ENCODE assay signal across 12 cellular contexts in the genomic region with DNA sequence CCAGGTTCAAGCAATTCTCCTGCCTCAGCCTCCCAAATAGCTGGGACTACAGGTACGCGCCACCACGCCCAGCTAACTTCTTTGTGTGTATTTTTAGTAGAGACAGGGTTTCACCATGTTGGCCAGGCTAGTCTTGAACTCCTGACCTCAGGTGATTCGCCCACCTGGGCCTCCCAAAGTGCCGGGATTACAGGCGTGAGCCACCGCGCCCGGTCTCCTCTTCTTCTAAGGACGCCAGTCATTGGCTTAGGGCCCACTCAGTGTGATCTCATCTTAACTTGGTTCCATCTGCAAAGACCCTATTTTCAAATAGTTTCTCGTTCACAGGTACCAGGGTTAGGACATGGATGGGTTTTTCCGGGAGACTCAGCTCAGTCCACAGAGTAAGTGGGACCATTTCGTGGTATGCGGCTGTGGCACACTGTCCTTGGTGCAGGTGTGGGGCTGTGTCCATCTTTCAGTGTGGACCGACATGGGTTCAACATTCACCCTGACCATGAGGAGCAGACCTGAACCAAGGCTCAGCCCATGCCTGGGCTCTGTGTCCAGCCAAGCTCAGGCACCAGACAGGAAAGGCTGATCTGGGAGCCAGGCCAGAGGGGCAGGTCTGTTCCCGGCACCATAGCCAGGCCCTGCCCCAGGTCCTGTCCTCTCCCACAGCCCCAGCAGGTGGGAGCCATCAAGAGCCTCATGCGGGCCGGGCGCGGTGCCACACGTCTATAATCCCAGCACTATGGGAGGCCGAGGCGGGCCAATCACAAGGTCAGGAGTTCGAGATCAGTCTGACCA. TPM values are rescaled to one million over a fixed set of nuclear protein-coding genes. Genes with fewer than 3 reads are reported as not detected.
A peak's percentile ranks its signal among the peaks of the same experiment; 100 is the strongest.
DNase-seq lines count a peak whose midpoint lies in the region; ATAC-seq, FAIRE-seq and TF ChIP-seq lines count a peak whose summit lies in the region.
"Had no signal": no experiment of that assay in that cellular context is flagged by ENCODE, and none has a peak within 500 bp of the region (broad histone marks: within the 10 kb centered on the region; RNA-seq: fewer than 3 reads in every experiment).

No MANE protein-coding gene starts in this region.

- peak overlapping the region in 7 of 11 experiments; percentile 23 to 88 (median 69); a peak in 8 of 22 replicates for H3K4me2 ChIP-seq in BLaER1 treated with 17β-estradiol and CSF1 and Interleukin-3, amounts not matched to agents 10 nM and 100 nM
- H3K4me2 ChIP-seq in endothelial cell of umbilical vein (ENCODE audit: insufficient read depth, low read length): no peak overlapping the region
- H3K4me2 ChIP-seq: KMS-11 had no signal

- dilution Hi-C loops in endothelial cell of umbilical vein (cut with MboI; ENCODE audit: extremely low pct_ligation_motif_present, low sequenced_read_pairs): no loop called here

- DNase-seq in NCI-H2196 treated with DMSO at 0.1 percent for 48 hours (lab: John Stamatoyannopoulos, UW; ENCODE audit: unreplicated experiment) (peak; percentile 58), endothelial cell of umbilical vein (ENCODE audit: low read depth, low spot score) (peak; percentile 69), neural crest cell (ENCODE audit: low read depth, low spot score) (no peak), NOMO-1 (lab: John Stamatoyannopoulos, UW; ENCODE audit: unreplicated experiment in 2 of 2) (no peak), putamen (ENCODE audit: low spot score) (no peak), NCI-H748 treated with DMSO at 0.1 percent for 48 hours (lab: John Stamatoyannopoulos, UW) (no peak)
- DNase-seq: activated CD4-positive, alpha-beta T cell treated with anti-CD3 and anti-CD28 coated beads, Interleukin-2, amount 50 U/mL, for 1 hour had no signal

- ATAC-seq in GM18498 (IDR thresholded peaks at IDR 0.05; ENCODE audit: unreplicated experiment): no peak

- no peak overlapping the region for H3K27ac Mint-ChIP-seq in neural crest cell (ENCODE audit: unreplicated experiment)

- TF ChIP-seq POLR2A in endothelial cell of umbilical vein (IDR thresholded peaks at IDR 0.05; ENCODE audit: low read depth, low read length): no peak

- intact Hi-C loops in endothelial cell of umbilical vein (cut with micrococcal nuclease): no loop called here

- no peaks in the 10 kb centered on the region for H3K9me3 Mint-ChIP-seq in neural crest cell
- H3K9me3 Mint-ChIP-seq: stimulated activated naive CD8-positive, alpha-beta T cell treated with anti-CD3 and anti-CD28 coated beads, Interleukin-15, Interleukin-2, amounts not matched to agents 100 ng/mL and 50 ng/mL, for 24 hours had no signal

- H3K27me3 Mint-ChIP-seq in neural crest cell (ENCODE audit: low read depth): no peaks in the 10 kb centered on the region
- H3K27me3 Mint-ChIP-seq: stimulated activated naive CD8-positive, alpha-beta T cell treated with anti-CD3 and anti-CD28 coated beads, Interleukin-15, Interleukin-2, amounts not matched to agents 100 ng/mL and 50 ng/mL, for 24 hours had no signal

- H3K4me3 ChIP-seq in BLaER1 treated with 17β-estradiol and CSF1 and Interleukin-3, amounts not matched to agents 10 nM and 100 nM: no peak overlapping the region
- no peak overlapping the region for H3K4me3 ChIP-seq in endothelial cell of umbilical vein (replicated peaks in 1 of 3; ENCODE audit: insufficient read depth in 1 of 3, low read depth in 1 of 3, low read length in 3 of 3)

- H3K9me1 ChIP-seq in endothelial cell of umbilical vein (replicated peaks; ENCODE audit: control insufficient read depth, extremely low read depth, insufficient read depth, low read length): no peaks in the 10 kb centered on the region

- peaks cover 10% of the 10 kb centered on the region for H3K4me1 Mint-ChIP-seq in neural crest cell

- peaks cover 17 to 22% (median 19%) of the 10 kb centered on the region in 11 experiments for H4K20me1 ChIP-seq in BLaER1 treated with 17β-estradiol and CSF1 and Interleukin-3, amounts not matched to agents 10 nM and 100 nM
- no peaks in the 10 kb centered on the region for H4K20me1 ChIP-seq in endothelial cell of umbilical vein (replicated peaks; ENCODE audit: control insufficient read depth, extremely low read depth, insufficient read depth, low read length)

- no peaks in the 10 kb centered on the region for H3K9me3 ChIP-seq in BLaER1 treated with 17β-estradiol and CSF1 and Interleukin-3, amounts not matched to agents 10 nM and 100 nM (replicated peaks in 1 of 11)
- H3K9me3 ChIP-seq in endothelial cell of umbilical vein (replicated peaks; ENCODE audit: control insufficient read depth, insufficient read depth, low read length): no peaks in the 10 kb centered on the region

- H3K36me3 Mint-ChIP-seq in neural crest cell (ENCODE audit: low read depth): no peaks in the 10 kb centered on the region

- peaks cover 19% of the 10 kb centered on the region for H3K79me2 ChIP-seq in endothelial cell of umbilical vein (ENCODE audit: control insufficient read depth, insufficient read depth, low read length)

- no TSS peak for BruUV-seq in endothelial cell of umbilical vein (replicated peaks; lab: Mats Ljungman, UMichigan)

- H3K9ac ChIP-seq in BLaER1 treated with 17β-estradiol and CSF1 and Interleukin-3, amounts not matched to agents 10 nM and 100 nM: peak overlapping the region in 1 of 11 experiments; percentile 33; a peak in 1 of 22 replicates
- no peak overlapping the region for H3K9ac ChIP-seq in endothelial cell of umbilical vein (replicated peaks; ENCODE audit: extremely low read depth, insufficient read depth, low read length)
- H3K9ac ChIP-seq: KMS-11 had no signal

- H3K4me3 Mint-ChIP-seq in neural crest cell: peak overlapping the region; percentile 54
- H3K4me3 Mint-ChIP-seq: stimulated activated naive CD8-positive, alpha-beta T cell treated with anti-CD3 and anti-CD28 coated beads, Interleukin-15, Interleukin-2, amounts not matched to agents 100 ng/mL and 50 ng/mL, for 24 hours had no signal

- peak; percentile 62 for FAIRE-seq in endothelial cell of umbilical vein (lab: Jason Lieb, UNC)
- FAIRE-seq: bronchial epithelial cell had no signal

- H3K36me3 ChIP-seq in BLaER1 treated with 17β-estradiol and CSF1 and Interleukin-3, amounts not matched to agents 10 nM and 100 nM: peaks cover 7 to 11% (median 9%) of the 10 kb centered on the region in 11 experiments; a peak in 21 of 22 replicates
- no peaks in the 10 kb centered on the region for H3K36me3 ChIP-seq in endothelial cell of umbilical vein (ENCODE audit: control insufficient read depth in 2 of 2, extremely low read depth in 1 of 2, insufficient read depth in 2 of 2, low read length in 2 of 2)

- no peaks in the 10 kb centered on the region for H3K27me3 ChIP-seq in BLaER1 treated with 17β-estradiol and CSF1 and Interleukin-3, amounts not matched to agents 10 nM and 100 nM
- no peaks in the 10 kb centered on the region for H3K27me3 ChIP-seq in endothelial cell of umbilical vein (ENCODE audit: control insufficient read depth in 2 of 2, insufficient read depth in 2 of 2, low read length in 2 of 2)

- POLR2A ChIA-PET in endothelial cell of umbilical vein (lab: Charles Lee): no interaction called here

- peak overlapping the region in 4 of 11 experiments; percentile 13 to 65 (median 22); a peak in 3 of 22 replicates for H3K27ac ChIP-seq in BLaER1 treated with 17β-estradiol and CSF1 and Interleukin-3, amounts not matched to agents 10 nM and 100 nM
- no peak overlapping the region for H3K27ac ChIP-seq in endothelial cell of umbilical vein (ENCODE audit: insufficient read depth, low read depth, low read length)
- H3K27ac ChIP-seq: KMS-11 had no signal

- TF ChIP-seq CTCF in endothelial cell of umbilical vein (IDR thresholded peaks at IDR 0.05; ENCODE audit: extremely low read depth in 1 of 2, insufficient read depth in 1 of 2, low read depth in 1 of 2, low read length in 2 of 2) (no peak), neural crest cell (conservative IDR thresholded peaks at IDR 0.05) (no peak)

- CTCF ChIA-PET in endothelial cell of umbilical vein (lab: Charles Lee): interaction anchor here (1.0 to 3.2 kb wide), 3 partner anchors 12 to 25 kb away, joined by 5 to 17 read pairs (median 5); no protein-coding TSS in a partner anchor

- H2AFZ ChIP-seq in endothelial cell of umbilical vein (ENCODE audit: low read depth, low read length): peak overlapping the region; percentile 32

- H3K4me1 ChIP-seq in BLaER1 treated with 17β-estradiol and CSF1 and Interleukin-3, amounts not matched to agents 10 nM and 100 nM: peaks cover 65 to 81% (median 77%) of the 10 kb centered on the region in 10 experiments
- H3K4me1 ChIP-seq in endothelial cell of umbilical vein (ENCODE audit: control insufficient read depth, extremely low read depth, insufficient read depth, low read length): peaks cover 17% of the 10 kb centered on the region

RNA-seq across cellular contexts. Expression of gene MKNK2, which starts 2.8 kb away (rescaled TPM):
- 86.1 and 87.5 TPM in 2 replicates for total RNA-seq in endothelial cell of umbilical vein
- polyA plus RNA-seq in endothelial cell of umbilical vein: 65.1 and 96.2 TPM in 2 replicates
- 48.6 and 60.6 TPM in 2 replicates for polyA plus RNA-seq in endothelial cell of umbilical vein (2011; cell fraction: cytosol; rRNA removed)
- 51.3 and 66.9 TPM in 2 replicates for polyA plus RNA-seq in endothelial cell of umbilical vein (2011; cell fraction: nucleus; rRNA removed)
- polyA plus RNA-seq in endothelial cell of umbilical vein (2012): 45.6 and 62.3 TPM in 2 replicates
- 49.2 and 82.5 TPM in 2 replicates for polyA minus RNA-seq in endothelial cell of umbilical vein
- polyA minus RNA-seq in endothelial cell of umbilical vein (2011; cell fraction: cytosol; rRNA and poly(A)+ RNA removed): 111 TPM
- 19.7 and 28.4 TPM in 2 replicates for polyA minus RNA-seq in endothelial cell of umbilical vein (2011; cell fraction: nucleus; rRNA and poly(A)+ RNA removed)
- total RNA-seq in neural crest cell: 115 and 123 TPM in 2 replicates

RNA-seq across cellular contexts. Expression of gene BTBD2, which starts 38.3 kb away (rescaled TPM):
- total RNA-seq in endothelial cell of umbilical vein (73.1 and 78.2 TPM in 2 replicates), neural crest cell (138 and 142 TPM in 2 replicates)
- 59.2 and 76.1 TPM in 2 replicates for polyA plus RNA-seq in endothelial cell of umbilical vein
- 25.7 and 39.0 TPM in 2 replicates for polyA plus RNA-seq in endothelial cell of umbilical vein (2011; cell fraction: cytosol; rRNA removed)
- polyA plus RNA-seq in endothelial cell of umbilical vein (2011; cell fraction: nucleus; rRNA removed): 28.3 and 30.7 TPM in 2 replicates
- polyA plus RNA-seq in endothelial cell of umbilical vein (2012): 70.1 and 98.8 TPM in 2 replicates
- 30.8 and 35.3 TPM in 2 replicates for polyA minus RNA-seq in endothelial cell of umbilical vein
- 32.0 TPM for polyA minus RNA-seq in endothelial cell of umbilical vein (2011; cell fraction: cytosol; rRNA and poly(A)+ RNA removed)
- 9.5 and 22.0 TPM in 2 replicates for polyA minus RNA-seq in endothelial cell of umbilical vein (2011; cell fraction: nucleus; rRNA and poly(A)+ RNA removed)

RNA-seq across cellular contexts. Expression of gene MOB3A, which starts 42.3 kb away (rescaled TPM):
- 52.4 and 59.7 TPM in 2 replicates for total RNA-seq in endothelial cell of umbilical vein
- 46.5 and 50.7 TPM in 2 replicates for polyA plus RNA-seq in endothelial cell of umbilical vein
- polyA plus RNA-seq in endothelial cell of umbilical vein (2011; cell fraction: cytosol; rRNA removed): 38.0 and 38.4 TPM in 2 replicates
- polyA plus RNA-seq in endothelial cell of umbilical vein (2011; cell fraction: nucleus; rRNA removed): 21.1 and 21.3 TPM in 2 replicates
- polyA plus RNA-seq in endothelial cell of umbilical vein (2012): 25.2 and 26.3 TPM in 2 replicates
- 39.4 and 61.6 TPM in 2 replicates for polyA minus RNA-seq in endothelial cell of umbilical vein
- 12.3 TPM for polyA minus RNA-seq in endothelial cell of umbilical vein (2011; cell fraction: cytosol; rRNA and poly(A)+ RNA removed)
- polyA minus RNA-seq in endothelial cell of umbilical vein (2011; cell fraction: nucleus; rRNA and poly(A)+ RNA removed): 14.1 and 17.6 TPM in 2 replicates
- total RNA-seq in neural crest cell: 40.0 and 42.1 TPM in 2 replicates

RNA-seq across cellular contexts. Expression of gene IZUMO4, which starts 42.9 kb away (rescaled TPM):
- 1.1 and 2.0 TPM in 2 replicates for total RNA-seq in endothelial cell of umbilical vein
- polyA plus RNA-seq in endothelial cell of umbilical vein: 2.0 and 3.2 TPM in 2 replicates
- 0.52 and 0.78 TPM in 2 replicates for polyA plus RNA-seq in endothelial cell of umbilical vein (2011; cell fraction: cytosol; rRNA removed)
- 14.4 and 15.3 TPM in 2 replicates for polyA plus RNA-seq in endothelial cell of umbilical vein (2011; cell fraction: nucleus; rRNA removed)
- polyA plus RNA-seq in endothelial cell of umbilical vein (2012): 0.87 and 1.3 TPM in 2 replicates
- 1.00 TPM in 1 of 2 replicates, not detected in the other for polyA minus RNA-seq in endothelial cell of umbilical vein
- polyA minus RNA-seq in endothelial cell of umbilical vein (2011; cell fraction: cytosol; rRNA and poly(A)+ RNA removed): not detected
- polyA minus RNA-seq in endothelial cell of umbilical vein (2011; cell fraction: nucleus; rRNA and poly(A)+ RNA removed): 1.5 TPM in 2 replicates
- 5.5 and 5.6 TPM in 2 replicates for total RNA-seq in neural crest cell

Comparison
In these comparisons a context has a peak if more than half of its experiments do, and no peak if none do; other contexts are left out.
1. DNase-seq: peak in NCI-H2196 treated with DMSO at 0.1 percent for 48 hours (single experiment) and endothelial cell of umbilical vein (single experiment); none in neural crest cell (single experiment), NOMO-1 (0 of 2), putamen (single experiment) and NCI-H748 treated with DMSO at 0.1 percent for 48 hours (single experiment).